Comparison of ENCODE assay signal across 10 cellular contexts in genomic region chr11:118252688-118253087, GRCh38. TPM values are rescaled to one million over a fixed set of nuclear protein-coding genes. Genes with fewer than 3 reads are reported as not detected.
DNase-seq lines count a peak whose midpoint lies in the region; ATAC-seq, FAIRE-seq and TF ChIP-seq lines count a peak whose summit lies in the region.
"Had no signal": no experiment of that assay in that cellular context is flagged by ENCODE, and none has a peak within 500 bp of the region (broad histone marks: within the 10 kb centered on the region; RNA-seq: fewer than 3 reads in every experiment).

No MANE protein-coding gene starts in this region.

- H3K36me3 Mint-ChIP-seq in GM23338 (ENCODE audit: low read depth): no peaks in the 10 kb centered on the region
- peaks cover 35% of the 10 kb centered on the region for H3K36me3 Mint-ChIP-seq in activated T-helper 17 cell treated with anti-CD3 and anti-CD28 coated beads, Interleukin-2, amount 50 U/mL, for 72 hours (ENCODE audit: low read depth)

- no peaks in the 10 kb centered on the region for H3K9me3 ChIP-seq in mesenchymal stem cell (ENCODE audit: control insufficient read depth, low read length)

- peak overlapping the region; percentile 61 for H2AFZ ChIP-seq in ACC112 (ENCODE audit: low read length, unreplicated experiment)
- H2AFZ ChIP-seq in GM23338: peak overlapping the region; percentile 93; the same call in 1 of the 2 replicates
- H2AFZ ChIP-seq in mesenchymal stem cell (ENCODE audit: low read depth, low read length): no peak overlapping the region

- no peak overlapping the region for H3K18ac ChIP-seq in mesenchymal stem cell (ENCODE audit: low read depth in 1 of 2, low read length in 2 of 2)

- H3K9me3 Mint-ChIP-seq in GM23338: no peaks in the 10 kb centered on the region; the same call in 2 of the 3 replicates
- H3K9me3 Mint-ChIP-seq in activated T-helper 17 cell treated with anti-CD3 and anti-CD28 coated beads, Interleukin-2, amount 50 U/mL, for 72 hours: peaks cover 2% of the 10 kb centered on the region

- WGBS in mesenchymal stem cell: 93% methylated on average over 2 of the region's 3 CpGs

- no peak for TF ChIP-seq CTCF in GM23338 (conservative IDR thresholded peaks at IDR 0.05; ENCODE audit: low read depth in 2 of 2)
- TF ChIP-seq CTCF in GM13976 (IDR thresholded peaks at IDR 0.05; ENCODE audit: borderline replicate concordance, control extremely low read depth, extremely low read depth, insufficient read depth, missing control alignments): no peak

- H2BK120ac ChIP-seq in mesenchymal stem cell (ENCODE audit: low read depth, low read length): no peak overlapping the region

- no peaks in the 10 kb centered on the region for H3F3A ChIP-seq in GM23338 (replicated peaks; ENCODE audit: low read depth)

- peak overlapping the region; percentile 95 for H3K4me3 Mint-ChIP-seq in GM23338
- peak overlapping the region; percentile 98 for H3K4me3 Mint-ChIP-seq in activated T-helper 17 cell treated with anti-CD3 and anti-CD28 coated beads, Interleukin-2, amount 50 U/mL, for 72 hours

- H3K9me2 ChIP-seq in GM23338 (ENCODE audit: insufficient read depth): no peaks in the 10 kb centered on the region

- H3K27ac Mint-ChIP-seq in GM23338: peak overlapping the region; percentile 100
- peak overlapping the region; percentile 99 for H3K27ac Mint-ChIP-seq in activated T-helper 17 cell treated with anti-CD3 and anti-CD28 coated beads, Interleukin-2, amount 50 U/mL, for 72 hours

- H3K4me1 ChIP-seq in ACC112 (ENCODE audit: control insufficient read depth, insufficient read depth, low read length, unreplicated experiment) (no peaks in the 10 kb centered on the region), GM23338 (ENCODE audit: insufficient read depth) (peaks cover 4% of the 10 kb centered on the region; the same call in 1 of the 2 replicates), mesenchymal stem cell (ENCODE audit: control insufficient read depth, insufficient read depth, low read depth, low read length) (no peaks in the 10 kb centered on the region)

- H2BK15ac ChIP-seq in mesenchymal stem cell (ENCODE audit: low read depth, poor library complexity, severe bottlenecking): no peak overlapping the region

- DNase-seq in GM23338 (ENCODE audit: low spot score): no peak
- no peak for DNase-seq in mesenchymal stem cell
- no peak for DNase-seq in H54 (ENCODE audit: insufficient read length, low spot score)
- no peak for DNase-seq in putamen (ENCODE audit: low spot score)
- DNase-seq in pons (ENCODE audit: low spot score): no peak
- no peak for DNase-seq in GM13976 (ENCODE audit: low spot score)

- no peaks in the 10 kb centered on the region for H3K79me2 ChIP-seq in ACC112 (ENCODE audit: control insufficient read depth, insufficient read depth, low read length, unreplicated experiment)
- H3K79me2 ChIP-seq in GM23338 (replicated peaks; ENCODE audit: insufficient read depth): no peaks in the 10 kb centered on the region

- H4K8ac ChIP-seq in mesenchymal stem cell (ENCODE audit: low read length): no peak overlapping the region

- H2BK5ac ChIP-seq in mesenchymal stem cell (ENCODE audit: low read depth, low read length, poor library complexity, severe bottlenecking): no peak overlapping the region

- H3K14ac ChIP-seq in mesenchymal stem cell (ENCODE audit: low read length in 2 of 2): no peak overlapping the region

- H3K79me1 ChIP-seq in mesenchymal stem cell (replicated peaks; ENCODE audit: low read length, poor library complexity, severe bottlenecking): no peaks in the 10 kb centered on the region

- FAIRE-seq in H54 (lab: Jason Lieb, UNC): no peak
- FAIRE-seq: TTC549 had no signal

- TF ChIP-seq POLR2A in H54 (IDR thresholded peaks at IDR 0.05; ENCODE audit: low read depth, low read length): no peak

- H3K27me3 ChIP-seq in ACC112 (ENCODE audit: insufficient read depth, low read length) (peaks cover 44% of the 10 kb centered on the region), GM23338 (ENCODE audit: insufficient read depth) (peaks cover 7% of the 10 kb centered on the region; the same call in 1 of the 2 replicates), mesenchymal stem cell (ENCODE audit: control insufficient read depth in 1 of 2, insufficient read depth in 1 of 2, low read length in 2 of 2) (peaks cover 0 to 19% of the 10 kb centered on the region in 2 experiments)

- H2BK12ac ChIP-seq in mesenchymal stem cell (ENCODE audit: low read length in 2 of 2): no peak overlapping the region

- H3K9ac ChIP-seq in mesenchymal stem cell (ENCODE audit: low read length): peak overlapping the region; percentile 80

- no peak overlapping the region for H3K23ac ChIP-seq in mesenchymal stem cell (ENCODE audit: low read length in 2 of 2)

- H4K20me1 ChIP-seq in GM23338 (replicated peaks; ENCODE audit: insufficient read depth): no peaks in the 10 kb centered on the region

- H2AK5ac ChIP-seq in mesenchymal stem cell (ENCODE audit: low read length, severe bottlenecking): no peak overlapping the region

- ATAC-seq in GM23338: no peak
- ATAC-seq in activated T-helper 17 cell treated with anti-CD3 and anti-CD28 coated beads, Interleukin-2, amount 50 U/mL, for 72 hours (replicated peaks): no peak

- H3K4me3 ChIP-seq in ACC112 (ENCODE audit: low read depth, low read length): peak overlapping the region; percentile 73
- H3K4me3 ChIP-seq in GM23338: peak overlapping the region; percentile 79
- H3K4me3 ChIP-seq in mesenchymal stem cell (ENCODE audit: insufficient read depth in 1 of 2, low read depth in 1 of 2, low read length in 2 of 2): peak overlapping the region in 1 of 2 experiments; percentile 92

- H3K27ac ChIP-seq in ACC112 (ENCODE audit: low read depth, low read length) (no peak overlapping the region), GM23338 (ENCODE audit: low read depth) (peak overlapping the region; percentile 98), mesenchymal stem cell (ENCODE audit: low read length, poor library complexity, severe bottlenecking) (no peak overlapping the region)

- in situ Hi-C loops in GM13976 (cut with MboI; ENCODE audit: low sequenced_read_pairs, unreplicated experiment): no loop called here

- H3K4ac ChIP-seq in mesenchymal stem cell (ENCODE audit: low read depth in 1 of 2, low read length in 2 of 2): no peak overlapping the region

- H3K27me3 Mint-ChIP-seq in GM23338 (ENCODE audit: insufficient read depth, low read depth, poor library complexity): peaks cover 2% of the 10 kb centered on the region
- no peaks in the 10 kb centered on the region for H3K27me3 Mint-ChIP-seq in activated T-helper 17 cell treated with anti-CD3 and anti-CD28 coated beads, Interleukin-2, amount 50 U/mL, for 72 hours

- H3K4me2 ChIP-seq in GM23338: peak overlapping the region; percentile 69
- no peak overlapping the region for H3K4me2 ChIP-seq in mesenchymal stem cell (ENCODE audit: low read length, poor library complexity, severe bottlenecking)

- H3K36me3 ChIP-seq in ACC112 (ENCODE audit: insufficient read depth, low read length) (no peaks in the 10 kb centered on the region), GM23338 (ENCODE audit: insufficient read depth) (no peaks in the 10 kb centered on the region), mesenchymal stem cell (ENCODE audit: control insufficient read depth in 1 of 2, insufficient read depth in 2 of 2, low read depth in 1 of 2, low read length in 2 of 2) (no peaks in the 10 kb centered on the region)

- no peak overlapping the region for H4K91ac ChIP-seq in mesenchymal stem cell (ENCODE audit: low read length)

- H3K4me1 Mint-ChIP-seq in GM23338: peaks cover 5% of the 10 kb centered on the region; the same call in 2 of the 3 replicates
- peaks cover 10% of the 10 kb centered on the region for H3K4me1 Mint-ChIP-seq in activated T-helper 17 cell treated with anti-CD3 and anti-CD28 coated beads, Interleukin-2, amount 50 U/mL, for 72 hours

TF ChIP-seq in GM23338, 12 proteins besides CTCF, POLR2A, EP300 and RAD21 (continues in another document):
- TF ChIP-seq EZH2phosphoT487 (IDR thresholded peaks at IDR 0.05; ENCODE audit: unreplicated experiment): no peak
- TF ChIP-seq ZNF114 (CRISPR knock-in tag; IDR thresholded peaks at IDR 0.05): no peak

RNA-seq across cellular contexts. Expression of gene MPZL3, which starts 0.5 kb away (rescaled TPM):
- total RNA-seq in GM23338 (2014; rRNA removed; shearing (Covaris generic)): 2.9 and 5.7 TPM in 2 replicates
- polyA plus RNA-seq in GM23338 (2016; fragmentation: Nextera tagmentation; extraction: Ambion mirVana): 0.92 and 1.3 TPM in 2 replicates
- total RNA-seq in activated T-helper 17 cell treated with anti-CD3 and anti-CD28 coated beads, Interleukin-2, amount 50 U/mL, for 72 hours: 100 to 1,000 TPM in 1 of 2 donors, 10 to 100 TPM in 1; 31.5 to 111 TPM
- 0.15 TPM for polyA plus RNA-seq in mesenchymal stem cell (2013, experiment 1 of 2)
- 0.11 TPM for polyA plus RNA-seq in mesenchymal stem cell (2013, experiment 2 of 2)

RNA-seq across cellular contexts. Expression of gene MPZL2, which starts 11.4 kb away (rescaled TPM):
- 2.8 and 4.2 TPM in 2 replicates for total RNA-seq in GM23338 (2014; rRNA removed; shearing (Covaris generic))
- 2.1 and 2.6 TPM in 2 replicates for polyA plus RNA-seq in GM23338 (2016; fragmentation: Nextera tagmentation; extraction: Ambion mirVana)
- total RNA-seq in activated T-helper 17 cell treated with anti-CD3 and anti-CD28 coated beads, Interleukin-2, amount 50 U/mL, for 72 hours: 10 to 100 TPM in 1 of 2 donors, 1 to 10 TPM in 1; 2.8 to 21.7 TPM
- polyA plus RNA-seq in mesenchymal stem cell (2013, experiment 1 of 2): not detected
- 0.03 TPM for polyA plus RNA-seq in mesenchymal stem cell (2013, experiment 2 of 2)

RNA-seq across cellular contexts. Expression of gene JAML, which starts 27.9 kb away (rescaled TPM):
- 0.12 and 0.56 TPM in 2 replicates for total RNA-seq in GM23338 (2014; rRNA removed; shearing (Covaris generic))
- 0.26 and 1.0 TPM in 2 replicates for polyA plus RNA-seq in GM23338 (2016; fragmentation: Nextera tagmentation; extraction: Ambion mirVana)
- total RNA-seq in activated T-helper 17 cell treated with anti-CD3 and anti-CD28 coated beads, Interleukin-2, amount 50 U/mL, for 72 hours: 100 to 1,000 TPM in 1 of 2 donors, 10 to 100 TPM in 1; 74.0 to 276 TPM
- not detected for polyA plus RNA-seq in mesenchymal stem cell (2013, experiment 1 of 2)
- polyA plus RNA-seq in mesenchymal stem cell (2013, experiment 2 of 2): not detected

RNA-seq across cellular contexts. Expression of gene CD3E, which starts 51.8 kb away (rescaled TPM):
- total RNA-seq in GM23338 (2014; rRNA removed; shearing (Covaris generic)): not detected in 2 replicates
- not detected in 2 replicates for polyA plus RNA-seq in GM23338 (2016; fragmentation: Nextera tagmentation; extraction: Ambion mirVana)
- 100 to 1,000 TPM; 338 to 500 TPM for total RNA-seq in activated T-helper 17 cell treated with anti-CD3 and anti-CD28 coated beads, Interleukin-2, amount 50 U/mL, for 72 hours
- not detected for polyA plus RNA-seq in mesenchymal stem cell (2013, experiment 1 of 2)
- polyA plus RNA-seq in mesenchymal stem cell (2013, experiment 2 of 2): not detected
- total RNA-seq: pulmonary artery endothelial cell had no signal

Comparison
In these comparisons a context has a peak if more than half of its experiments do, and no peak if none do; other contexts are left out.
1. RNA of gene JAML, which starts 27.9 kb away (total RNA-seq): 74.0 to 276 TPM in activated T-helper 17 cell treated with anti-CD3 and anti-CD28 coated beads, Interleukin-2, amount 50 U/mL, for 72 hours; 0.12 to 0.56 TPM in GM23338; every median in the first group is over 10 times any median in the second.